In genomic region chr16:67883872-67884261, GRCh38 we compare ENCODE assay signal across 9 cellular contexts. TPM values are rescaled to one million over a fixed set of nuclear protein-coding genes. Genes with fewer than 3 reads are reported as not detected.
DNase-seq lines count a peak whose midpoint lies in the region; ATAC-seq and TF ChIP-seq lines count a peak whose summit lies in the region.
"Had no signal": no experiment of that assay in that cellular context is flagged by ENCODE, and none has a peak within 500 bp of the region (broad histone marks: within the 10 kb centered on the region; RNA-seq: fewer than 3 reads in every experiment).

No MANE protein-coding gene starts in this region.

- no peak overlapping the region for H3K23ac ChIP-seq in mesendoderm (ENCODE audit: low read length)

- intact Hi-C loops in activated CD4-positive, alpha-beta T cell treated with anti-CD3 and anti-CD28 coated beads, Interleukin-2, amount 10 ng/mL, durations not matched to agents 24 days and 14 days (cut with micrococcal nuclease): loop anchor here (1.0 kb wide), 1 partner anchor 44 kb away; no protein-coding TSS in a partner anchor

- no peak overlapping the region for H2BK5ac ChIP-seq in mesendoderm (ENCODE audit: low read length)

- no peak overlapping the region for H3K9ac ChIP-seq in Loucy (ENCODE audit: low read depth, low read length, poor library complexity, severe bottlenecking)
- no peak overlapping the region for H3K9ac ChIP-seq in mesendoderm (ENCODE audit: low read length)

- peak; percentile 50 for DNase-seq in Daoy (ENCODE audit: low read depth)
- peak; percentile 92 for DNase-seq in activated CD4-positive, alpha-beta T cell treated with anti-CD3 and anti-CD28 coated beads, Interleukin-2, amount 10 ng/mL, durations not matched to agents 24 days and 14 days
- DNase-seq in chondrocyte (ENCODE audit: low spot score): no peak
- peak; percentile 73 for DNase-seq in mesendoderm
- DNase-seq in stimulated activated CD8-positive, alpha-beta memory T cell treated with anti-CD3 and anti-CD28 coated beads, Interleukin-4, amount 100 ng/mL, for 4 hours (ENCODE audit: low read depth in 2 of 2, low spot score in 1 of 2): peak; percentile 38 to 49
- DNase-seq in H4 (ENCODE audit: low spot score): no peak

- no peak overlapping the region for H4K5ac ChIP-seq in mesendoderm (ENCODE audit: low read length)

- H3K4me1 Mint-ChIP-seq in activated CD4-positive, alpha-beta T cell treated with anti-CD3 and anti-CD28 coated beads, Interleukin-2, amount 10 ng/mL, durations not matched to agents 24 days and 14 days: no peaks in the 10 kb centered on the region
- peaks cover 4% of the 10 kb centered on the region for H3K4me1 Mint-ChIP-seq in chondrocyte (ENCODE audit: low read depth)

- H3K56ac ChIP-seq in mesendoderm (ENCODE audit: low read length): no peak overlapping the region

- H2AFZ ChIP-seq in Loucy (ENCODE audit: low read length): no peak overlapping the region

- H2BK15ac ChIP-seq in mesendoderm (replicated peaks; ENCODE audit: low read depth): no peak overlapping the region

- no peaks in the 10 kb centered on the region for H3K27me3 Mint-ChIP-seq in activated CD4-positive, alpha-beta T cell treated with anti-CD3 and anti-CD28 coated beads, Interleukin-2, amount 10 ng/mL, durations not matched to agents 24 days and 14 days
- no peaks in the 10 kb centered on the region for H3K27me3 Mint-ChIP-seq in chondrocyte (ENCODE audit: low read depth)
- H3K27me3 Mint-ChIP-seq: activated naive CD8-positive, alpha-beta T cell had no signal

- no peak overlapping the region for H3K27ac Mint-ChIP-seq in activated CD4-positive, alpha-beta T cell treated with anti-CD3 and anti-CD28 coated beads, Interleukin-2, amount 10 ng/mL, durations not matched to agents 24 days and 14 days
- H3K27ac Mint-ChIP-seq in chondrocyte (ENCODE audit: unreplicated experiment): no peak overlapping the region
- H3K27ac Mint-ChIP-seq: activated naive CD8-positive, alpha-beta T cell had no signal

- ATAC-seq in HG03095 (IDR thresholded peaks at IDR 0.05; ENCODE audit: unreplicated experiment): no peak

- no peaks in the 10 kb centered on the region for H3F3A ChIP-seq in Loucy (ENCODE audit: low read depth)

- no peaks in the 10 kb centered on the region for H3K79me2 ChIP-seq in Loucy (ENCODE audit: insufficient read depth, low read length)
- H3K79me2 ChIP-seq in mesendoderm (ENCODE audit: control insufficient read depth, insufficient read depth, low read length): no peaks in the 10 kb centered on the region

- H3K4me1 ChIP-seq in Loucy (ENCODE audit: insufficient read depth, low read length, poor library complexity, severe bottlenecking) (no peaks in the 10 kb centered on the region), mesendoderm (ENCODE audit: control insufficient read depth, low read depth, low read length) (peaks cover 3% of the 10 kb centered on the region)

- H3K9me2 ChIP-seq in Loucy (replicated peaks; ENCODE audit: low read depth, low read length): no peaks in the 10 kb centered on the region

- WGBS in mesendoderm (ENCODE audit: extremely low coverage, insufficient coverage, low lambda C conversion rate): no CpG with 5 or more reads among the region's 11 CpGs

- no peak overlapping the region for H4K8ac ChIP-seq in mesendoderm (ENCODE audit: low read depth, low read length)

- H2BK120ac ChIP-seq in mesendoderm (ENCODE audit: low read depth, low read length): no peak overlapping the region

- H3K27ac ChIP-seq in mesendoderm (ENCODE audit: low read depth, low read length): no peak overlapping the region

- H3K36me3 Mint-ChIP-seq in activated CD4-positive, alpha-beta T cell treated with anti-CD3 and anti-CD28 coated beads, Interleukin-2, amount 10 ng/mL, durations not matched to agents 24 days and 14 days (ENCODE audit: low read depth): peaks cover 43% of the 10 kb centered on the region
- H3K36me3 Mint-ChIP-seq in chondrocyte (ENCODE audit: low read depth): peaks cover 28% of the 10 kb centered on the region
- H3K36me3 Mint-ChIP-seq: activated naive CD8-positive, alpha-beta T cell had no signal

- H3K9me3 Mint-ChIP-seq in activated CD4-positive, alpha-beta T cell treated with anti-CD3 and anti-CD28 coated beads, Interleukin-2, amount 10 ng/mL, durations not matched to agents 24 days and 14 days: no peaks in the 10 kb centered on the region
- no peaks in the 10 kb centered on the region for H3K9me3 Mint-ChIP-seq in chondrocyte (ENCODE audit: low read depth)

- no peaks in the 10 kb centered on the region for H3K9me3 ChIP-seq in Loucy (ENCODE audit: insufficient read depth, low read depth, low read length)

- H4K20me1 ChIP-seq in Loucy (ENCODE audit: insufficient read depth, low read length, poor library complexity, severe bottlenecking): no peaks in the 10 kb centered on the region

- H2AK5ac ChIP-seq in mesendoderm (ENCODE audit: low read length): no peak overlapping the region

- TF ChIP-seq CTCF in Loucy (conservative IDR thresholded peaks at IDR 0.05; ENCODE audit: low read length) (peak; percentile 88), chondrocyte (IDR thresholded peaks at IDR 0.05) (peak; percentile 88)

- no peaks in the 10 kb centered on the region for H3K79me1 ChIP-seq in mesendoderm (ENCODE audit: low read length)

- H3K4me3 Mint-ChIP-seq in activated CD4-positive, alpha-beta T cell treated with anti-CD3 and anti-CD28 coated beads, Interleukin-2, amount 10 ng/mL, durations not matched to agents 24 days and 14 days: no peak overlapping the region
- H3K4me3 Mint-ChIP-seq in chondrocyte (ENCODE audit: unreplicated experiment): no peak overlapping the region
- H3K4me3 Mint-ChIP-seq: activated naive CD8-positive, alpha-beta T cell had no signal

- no peak overlapping the region for H3K4ac ChIP-seq in mesendoderm (ENCODE audit: low read depth, low read length)

- no peak overlapping the region for H3K18ac ChIP-seq in mesendoderm (ENCODE audit: low read length)

- no peak overlapping the region for H3K4me3 ChIP-seq in Loucy (ENCODE audit: low read length, poor library complexity, severe bottlenecking)
- H3K4me3 ChIP-seq in mesendoderm (ENCODE audit: low read length): no peak overlapping the region

- H3K4me2 ChIP-seq in Loucy (ENCODE audit: low read depth, low read length, poor library complexity, severe bottlenecking) (no peak overlapping the region), mesendoderm (ENCODE audit: low read length) (no peak overlapping the region)

- H3K27me3 ChIP-seq in Loucy (ENCODE audit: insufficient read depth, low read length, poor library complexity, severe bottlenecking) (no peaks in the 10 kb centered on the region), mesendoderm (ENCODE audit: insufficient read depth, low read length, poor library complexity) (no peaks in the 10 kb centered on the region)

- H3K36me3 ChIP-seq in Loucy (ENCODE audit: insufficient read depth, low read length) (peaks cover 76% of the 10 kb centered on the region; the same call in 1 of the 2 replicates), mesendoderm (ENCODE audit: control insufficient read depth, insufficient read depth, low read length) (peaks cover 17% of the 10 kb centered on the region)

RNA-seq across cellular contexts. Expression of gene NRN1L, which starts 0.8 kb away (rescaled TPM):
- not detected in 2 replicates for total RNA-seq in Daoy (2014; rRNA removed; shearing (Covaris generic))
- 0.63 TPM in 1 of 2 replicates, not detected in the other for total RNA-seq in activated CD4-positive, alpha-beta T cell treated with anti-CD3 and anti-CD28 coated beads, Interleukin-2, amount 10 ng/mL, durations not matched to agents 24 days and 14 days
- total RNA-seq in chondrocyte: 0.57 TPM in 1 of 3 replicates, not detected in the others
- polyA plus RNA-seq in mesendoderm (2013, experiment 1 of 2): 10.2 TPM
- polyA plus RNA-seq in mesendoderm (2013, experiment 2 of 2): 10.3 TPM
- not detected in 2 replicates for total RNA-seq in H4 (2014; rRNA removed; shearing (Covaris generic))

RNA-seq across cellular contexts. Expression of gene PSKH1, which starts 9.2 kb away (rescaled TPM):
- 1.5 and 2.3 TPM in 2 replicates for total RNA-seq in Daoy (2014; rRNA removed; shearing (Covaris generic))
- total RNA-seq in activated CD4-positive, alpha-beta T cell treated with anti-CD3 and anti-CD28 coated beads, Interleukin-2, amount 10 ng/mL, durations not matched to agents 24 days and 14 days: 14.4 and 16.3 TPM in 2 replicates
- 33.1 to 38.9 TPM (median 35.9 TPM) in 3 replicates for total RNA-seq in chondrocyte
- polyA plus RNA-seq in mesendoderm (2013, experiment 1 of 2): 22.4 TPM
- polyA plus RNA-seq in mesendoderm (2013, experiment 2 of 2): 20.5 TPM
- 7.7 and 8.1 TPM in 2 replicates for total RNA-seq in H4 (2014; rRNA removed; shearing (Covaris generic))

RNA-seq across cellular contexts. Expression of gene EDC4, which starts 11.0 kb away (rescaled TPM):
- total RNA-seq in Daoy (2014; rRNA removed; shearing (Covaris generic)): 43.3 and 47.8 TPM in 2 replicates
- 112 and 122 TPM in 2 replicates for total RNA-seq in activated CD4-positive, alpha-beta T cell treated with anti-CD3 and anti-CD28 coated beads, Interleukin-2, amount 10 ng/mL, durations not matched to agents 24 days and 14 days
- total RNA-seq in chondrocyte: 67.6 to 77.2 TPM (median 67.9 TPM) in 3 replicates
- 39.1 TPM for polyA plus RNA-seq in mesendoderm (2013, experiment 1 of 2)
- 39.3 TPM for polyA plus RNA-seq in mesendoderm (2013, experiment 2 of 2)
- total RNA-seq in H4 (2014; rRNA removed; shearing (Covaris generic)): 28.3 and 35.3 TPM in 2 replicates

RNA-seq across cellular contexts. Expression of gene CENPT, which starts 36.4 kb away (rescaled TPM):
- 26.8 and 33.8 TPM in 2 replicates for total RNA-seq in Daoy (2014; rRNA removed; shearing (Covaris generic))
- 37.0 and 44.5 TPM in 2 replicates for total RNA-seq in activated CD4-positive, alpha-beta T cell treated with anti-CD3 and anti-CD28 coated beads, Interleukin-2, amount 10 ng/mL, durations not matched to agents 24 days and 14 days
- 50.5 to 58.3 TPM (median 52.8 TPM) in 3 replicates for total RNA-seq in chondrocyte
- polyA plus RNA-seq in mesendoderm (2013, experiment 1 of 2): 33.6 TPM
- 33.5 TPM for polyA plus RNA-seq in mesendoderm (2013, experiment 2 of 2)
- total RNA-seq in H4 (2014; rRNA removed; shearing (Covaris generic)): 12.0 and 20.8 TPM in 2 replicates

RNA-seq across cellular contexts. Expression of gene NUTF2, which starts 37.1 kb away (rescaled TPM):
- 42.9 and 48.7 TPM in 2 replicates for total RNA-seq in Daoy (2014; rRNA removed; shearing (Covaris generic))
- total RNA-seq in activated CD4-positive, alpha-beta T cell treated with anti-CD3 and anti-CD28 coated beads, Interleukin-2, amount 10 ng/mL, durations not matched to agents 24 days and 14 days: 184 and 188 TPM in 2 replicates
- 131 to 147 TPM (median 135 TPM) in 3 replicates for total RNA-seq in chondrocyte
- 370 TPM for polyA plus RNA-seq in mesendoderm (2013, experiment 1 of 2)
- 358 TPM for polyA plus RNA-seq in mesendoderm (2013, experiment 2 of 2)
- total RNA-seq in H4 (2014; rRNA removed; shearing (Covaris generic)): 95.0 and 256 TPM in 2 replicates

Comparison
In these comparisons a context has a peak if more than half of its experiments do, and no peak if none do; other contexts are left out.
1. DNase-seq: peak in Daoy (single experiment), activated CD4-positive, alpha-beta T cell treated with anti-CD3 and anti-CD28 coated beads, Interleukin-2, amount 10 ng/mL, durations not matched to agents 24 days and 14 days (single experiment), mesendoderm (single experiment) and stimulated activated CD8-positive, alpha-beta memory T cell treated with anti-CD3 and anti-CD28 coated beads, Interleukin-4, amount 100 ng/mL, for 4 hours (2 of 2); none in chondrocyte (single experiment) and H4 (single experiment).